5 cellular contexts compared by ENCODE assay signal in genomic region chr6:19911223-19911622, GRCh38.
"Had no signal": no experiment of that assay in that cellular context is flagged by ENCODE, and none has a peak within 500 bp of the region (broad histone marks: within the 10 kb centered on the region; RNA-seq: fewer than 3 reads in every experiment).

No MANE protein-coding gene starts in this region.

- H3K27ac ChIP-seq: HL-60 had no signal

- H3K4me3 ChIP-seq: K562 had no signal

- DNase-seq: IMR-90, KBM-7, KG1 had no signal
